33 cellular contexts compared by ENCODE assay signal in the genomic region with DNA sequence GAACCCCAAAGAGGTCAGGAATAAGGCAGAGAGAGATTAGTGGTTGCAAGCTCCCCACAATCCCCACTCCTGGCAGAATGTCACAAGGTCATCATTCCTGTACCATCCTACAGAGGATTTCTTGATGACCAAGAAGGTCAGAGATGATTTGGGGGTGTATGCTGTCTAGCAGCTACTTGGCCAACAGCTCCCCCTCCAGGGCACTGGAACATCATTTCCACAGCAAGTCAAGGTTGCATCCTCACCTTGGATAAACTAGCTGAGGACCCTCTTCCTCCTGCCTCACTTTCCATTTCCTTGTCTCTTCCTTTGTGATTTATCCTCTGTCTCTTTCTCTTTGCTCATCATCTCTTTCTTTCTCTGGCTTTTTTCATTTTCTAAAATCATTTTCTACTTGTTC.
DNase-seq lines count a peak whose midpoint lies in the region; ATAC-seq, FAIRE-seq and TF ChIP-seq lines count a peak whose summit lies in the region.
"Had no signal": no experiment of that assay in that cellular context is flagged by ENCODE, and none has a peak within 500 bp of the region (broad histone marks: within the 10 kb centered on the region; RNA-seq: fewer than 3 reads in every experiment).

No MANE protein-coding gene starts in this region.

- H3K4me2 ChIP-seq in osteoblast (ENCODE audit: insufficient read depth, low read length) = no peak overlapping the region
- H3K4me2 ChIP-seq: BLaER1 treated with 17β-estradiol and CSF1 and Interleukin-3, amounts not matched to agents 10 nM and 100 nM had no signal

- H3K27me3 ChIP-seq in WERI-Rb-1 (ENCODE audit: insufficient read depth, low read depth, severe bottlenecking) (peaks cover 25% of the 10 kb centered on the region), osteoblast (ENCODE audit: insufficient read depth, low read length) (no peaks in the 10 kb centered on the region)
- H3K27me3 ChIP-seq: ascending aorta; BLaER1 treated with 17β-estradiol and CSF1 and Interleukin-3, amounts not matched to agents 10 nM and 100 nM; cardiac muscle cell; colonic mucosa; thyroid gland; uterus had no signal

- TF ChIP-seq CTCF in WERI-Rb-1 (IDR thresholded peaks at IDR 0.05; ENCODE audit: low read depth, low read length) (0 out of 2 replicates have a peak, but pooled peaks have one; percentile 14), osteoblast (IDR thresholded peaks at IDR 0.05; ENCODE audit: extremely low read depth, low read depth, low read length) (peak; percentile 14), omental fat pad (IDR thresholded peaks at IDR 0.05) (no peak)

- FAIRE-seq in H54 (lab: Jason Lieb, UNC) = no peak
- FAIRE-seq: G401.6, islet of Langerhans had no signal

- H3K36me3 ChIP-seq in WERI-Rb-1 (no peaks in the 10 kb centered on the region), osteoblast (ENCODE audit: insufficient read depth, low read length) (no peaks in the 10 kb centered on the region)
- H3K36me3 ChIP-seq: ascending aorta; BLaER1 treated with 17β-estradiol and CSF1 and Interleukin-3, amounts not matched to agents 10 nM and 100 nM; cardiac muscle cell; colonic mucosa; left ventricle myocardium inferior; prostate gland; thyroid gland; uterus had no signal

- no peak for TF ChIP-seq POLR2A in H54 (IDR thresholded peaks at IDR 0.05; ENCODE audit: low read depth, low read length)

- H3K79me2 ChIP-seq in osteoblast (ENCODE audit: insufficient read depth, low read length) = no peaks in the 10 kb centered on the region

- H3K27ac ChIP-seq in WERI-Rb-1 = no peak overlapping the region
- H3K27ac ChIP-seq in osteoblast (ENCODE audit: low read depth, low read length) = no peak overlapping the region
- H3K27ac ChIP-seq: ascending aorta; BLaER1 treated with 17β-estradiol and CSF1 and Interleukin-3, amounts not matched to agents 10 nM and 100 nM; cardiac muscle cell; colonic mucosa; epithelial cell of prostate; HL-60; left ventricle myocardium inferior; prostate gland; thyroid gland; uterus had no signal

- DNase-seq in H54 (ENCODE audit: insufficient read length, low spot score) (peak; percentile 4), MV-4-11 (lab: John Stamatoyannopoulos, UW) (peak; percentile 78), WERI-Rb-1 (no peak), osteoblast (ENCODE audit: insufficient read length, low spot score, missing footprints) (no peak), SHP77 treated with DMSO at 0.1 percent for 48 hours (lab: John Stamatoyannopoulos, UW) (no peak), omental fat pad (ENCODE audit: low spot score) (no peak)
- DNase-seq: activated CD4-positive, alpha-beta memory T cell treated with anti-CD3 and anti-CD28 coated beads for 36 hours; activated CD4-positive, CD25-positive, alpha-beta regulatory T cell treated with anti-CD3 and anti-CD28 coated beads, Interleukin-2, amount 50 U/mL, for 72 hours; activated T-cell treated with anti-CD3 and anti-CD28 coated beads, Interleukin-2, amount 50 U/mL, for 72 hours; colonic mucosa; COR-L47; effector memory CD4-positive, alpha-beta T cell; glutamatergic neuron; left ventricle myocardium inferior; NCI-H1092; NCI-H187; NCI-H2171; NCI-H510A treated with DMSO at 0.1 percent for 48 hours; stimulated activated CD4-positive, alpha-beta T cell treated with anti-CD3 and anti-CD28 coated beads, Interleukin-12 subunit alpha, Interleukin-12 subunit beta, amount 100 ng/mL, for 4 hours; stimulated activated CD4-positive, alpha-beta T cell treated with anti-CD3 and anti-CD28 coated beads, Interleukin-4, amount 100 ng/mL, for 1 hour; T-helper 17 cell; thyroid gland; uterus had no signal

- no peaks in the 10 kb centered on the region for H4K20me1 ChIP-seq in osteoblast (ENCODE audit: insufficient read depth, low read length)
- H4K20me1 ChIP-seq: BLaER1 treated with 17β-estradiol and CSF1 and Interleukin-3, amounts not matched to agents 10 nM and 100 nM had no signal

- no peak overlapping the region for H2AFZ ChIP-seq in osteoblast (ENCODE audit: low read length)

- no peaks in the 10 kb centered on the region for H3K4me1 ChIP-seq in osteoblast (ENCODE audit: insufficient read depth, low read length)
- H3K4me1 ChIP-seq: ascending aorta, colonic mucosa, left ventricle myocardium inferior, prostate gland, thyroid gland, uterus had no signal

- no peaks in the 10 kb centered on the region for H3K9me3 ChIP-seq in WERI-Rb-1 (ENCODE audit: severe bottlenecking)
- no peaks in the 10 kb centered on the region for H3K9me3 ChIP-seq in osteoblast (ENCODE audit: low read depth, low read length)
- H3K9me3 ChIP-seq: ascending aorta; BLaER1 treated with 17β-estradiol and CSF1 and Interleukin-3, amounts not matched to agents 10 nM and 100 nM; colonic mucosa; left ventricle myocardium inferior; prostate gland; thyroid gland; uterus had no signal

- no peak for ATAC-seq in omental fat pad (ENCODE audit: low FRiP score)
- no peak for ATAC-seq in HG02623 (IDR thresholded peaks at IDR 0.05; ENCODE audit: unreplicated experiment)
- ATAC-seq: activated T-cell treated with anti-CD3 and anti-CD28 coated beads, Interleukin-2, amount 50 U/mL, for 72 hours; sciatic nerve; T-helper 17 cell had no signal

- H3K4me3 ChIP-seq in WERI-Rb-1 (ENCODE audit: low read depth, low read length) (no peak overlapping the region), osteoblast (ENCODE audit: insufficient read depth, low read length) (no peak overlapping the region)
- H3K4me3 ChIP-seq: ascending aorta; BLaER1 treated with 17β-estradiol and CSF1 and Interleukin-3, amounts not matched to agents 10 nM and 100 nM; cardiac muscle cell; colonic mucosa; left ventricle myocardium inferior; prostate gland; thyroid gland; uterus had no signal

Comparison
In these comparisons a context has a peak if more than half of its experiments do, and no peak if none do; other contexts are left out.
1. DNase-seq: peak in H54 (single experiment) and MV-4-11 (single experiment); none in WERI-Rb-1 (single experiment), osteoblast (single experiment), SHP77 treated with DMSO at 0.1 percent for 48 hours (single experiment) and omental fat pad (single experiment).
2. CTCF ChIP-seq: peak in WERI-Rb-1 (single experiment) and osteoblast (single experiment); none in omental fat pad (0 of 3).